In genomic region chr7:42972703-42973500, GRCh38 we compare ENCODE assay signal across 9 cellular contexts. TPM values are rescaled to one million over a fixed set of nuclear protein-coding genes. Genes with fewer than 3 reads are reported as not detected.
DNase-seq lines count a peak whose midpoint lies in the region; ATAC-seq, FAIRE-seq and TF ChIP-seq lines count a peak whose summit lies in the region.
"Had no signal": no experiment of that assay in that cellular context is flagged by ENCODE, and none has a peak within 500 bp of the region (broad histone marks: within the 10 kb centered on the region; RNA-seq: fewer than 3 reads in every experiment).

No MANE protein-coding gene starts in this region.

- no peaks in the 10 kb centered on the region for H3K36me3 Mint-ChIP-seq in astrocyte (ENCODE audit: low read depth, unreplicated experiment)

- no peak for TF ChIP-seq CTCF in astrocyte (IDR thresholded peaks at IDR 0.05; ENCODE audit: insufficient read depth, low read depth, low read length)
- no peak for TF ChIP-seq CTCF in hepatocyte (IDR thresholded peaks at IDR 0.05; ENCODE audit: poor library complexity)
- TF ChIP-seq CTCF in GM10248 (IDR thresholded peaks at IDR 0.05; ENCODE audit: control extremely low read depth, extremely low read depth, low read depth, missing control alignments), result no peak

- H3K27me3 ChIP-seq in astrocyte (ENCODE audit: insufficient read depth, low read length), result no peaks in the 10 kb centered on the region
- no peaks in the 10 kb centered on the region for H3K27me3 ChIP-seq in hepatocyte
- H3K27me3 ChIP-seq in skeletal muscle satellite cell (ENCODE audit: control insufficient read depth, insufficient read depth, low read length), result no peaks in the 10 kb centered on the region

- peak overlapping the region; percentile 40 for H2AFZ ChIP-seq in astrocyte (ENCODE audit: low read depth, low read length)
- peak overlapping the region; percentile 15 for H2AFZ ChIP-seq in hepatocyte

- no peaks in the 10 kb centered on the region for H4K20me1 ChIP-seq in astrocyte (ENCODE audit: insufficient read depth, low read length)
- no peaks in the 10 kb centered on the region for H4K20me1 ChIP-seq in hepatocyte (ENCODE audit: insufficient read depth, poor library complexity, severe bottlenecking)

- peak overlapping the region; percentile 61 for H3K4me2 ChIP-seq in astrocyte (ENCODE audit: low read length)
- H3K4me2 ChIP-seq in hepatocyte, result peak overlapping the region; percentile 23
- peak overlapping the region; percentile 81 for H3K4me2 ChIP-seq in skeletal muscle satellite cell (ENCODE audit: low read length)

- peaks cover 9% of the 10 kb centered on the region for H3K4me1 Mint-ChIP-seq in astrocyte (ENCODE audit: low read depth, unreplicated experiment)

- H3K9me3 ChIP-seq in astrocyte (ENCODE audit: insufficient read depth, low read depth, low read length), result no peaks in the 10 kb centered on the region
- no peaks in the 10 kb centered on the region for H3K9me3 ChIP-seq in hepatocyte (ENCODE audit: low read depth)
- no peaks in the 10 kb centered on the region for H3K9me3 ChIP-seq in skeletal muscle satellite cell (replicated peaks; ENCODE audit: low read length)

- ATAC-seq in HG03571 (IDR thresholded peaks at IDR 0.05; ENCODE audit: unreplicated experiment) (no peak), GM21529 (IDR thresholded peaks at IDR 0.05; ENCODE audit: unreplicated experiment) (no peak)

- peaks cover 11% of the 10 kb centered on the region for H3K4me1 ChIP-seq in astrocyte (ENCODE audit: insufficient read depth, low read length)
- H3K4me1 ChIP-seq in hepatocyte (ENCODE audit: insufficient read depth), result no peaks in the 10 kb centered on the region
- H3K4me1 ChIP-seq in skeletal muscle satellite cell (ENCODE audit: control insufficient read depth, insufficient read depth, low read length), result peaks cover 24% of the 10 kb centered on the region

- H3K27ac ChIP-seq in astrocyte (ENCODE audit: low read depth, low read length) (peak overlapping the region; percentile 52), hepatocyte (peak overlapping the region; percentile 64)

- H3K4me3 Mint-ChIP-seq in astrocyte (ENCODE audit: unreplicated experiment), result no peak overlapping the region

- POLR2A ChIA-PET in GM10248 (lab: Yijun Ruan, JAX), result no interaction called here

- peak; percentile 93 for FAIRE-seq in astrocyte (lab: Jason Lieb, UNC)

- H3K9me3 Mint-ChIP-seq in astrocyte (ENCODE audit: unreplicated experiment), result no peaks in the 10 kb centered on the region

- no peak overlapping the region for H3K9ac ChIP-seq in astrocyte (ENCODE audit: low read length)
- peak overlapping the region; percentile 28 for H3K9ac ChIP-seq in skeletal muscle satellite cell (ENCODE audit: low read depth, low read length)

- DNase-seq in H4 (ENCODE audit: low spot score) (peak; percentile 88), astrocyte (ENCODE audit: low read depth) (peak; percentile 99), hepatocyte (ENCODE audit: low spot score) (peak; percentile 74), GM10248 (ENCODE audit: extremely low spot score) (no peak), mesenteric fat pad (ENCODE audit: low spot score) (no peak)
- DNase-seq: NCI-H524 had no signal

- CTCF ChIA-PET in GM10248 (lab: Yijun Ruan, JAX), result no interaction called here

- no peaks in the 10 kb centered on the region for H3K36me3 ChIP-seq in astrocyte (ENCODE audit: insufficient read depth, low read length)
- H3K36me3 ChIP-seq in hepatocyte (replicated peaks; ENCODE audit: insufficient read depth, low read depth), result no peaks in the 10 kb centered on the region
- H3K36me3 ChIP-seq in skeletal muscle satellite cell (ENCODE audit: insufficient read depth, low read length), result no peaks in the 10 kb centered on the region

- H3K9me2 ChIP-seq in hepatocyte (replicated peaks; ENCODE audit: insufficient read depth), result no peaks in the 10 kb centered on the region

- H3K27ac Mint-ChIP-seq in astrocyte (ENCODE audit: unreplicated experiment), result peak overlapping the region; percentile 47

- H3K27me3 Mint-ChIP-seq in astrocyte (ENCODE audit: low read depth, unreplicated experiment), result peaks cover 8% of the 10 kb centered on the region

- H3K79me2 ChIP-seq in astrocyte (ENCODE audit: insufficient read depth, low read length) (no peaks in the 10 kb centered on the region), hepatocyte (no peaks in the 10 kb centered on the region)

- WGBS in hepatocyte (ENCODE audit: low lambda C conversion rate, missing lambda C conversion rate), result 48% methylated on average over 5 of the region's 5 CpGs

- no peak overlapping the region for H3K4me3 ChIP-seq in astrocyte (ENCODE audit: insufficient read depth, low read depth, low read length)
- no peak overlapping the region for H3K4me3 ChIP-seq in hepatocyte
- H3K4me3 ChIP-seq in skeletal muscle satellite cell (ENCODE audit: low read length), result peak overlapping the region; percentile 43

RNA-seq across cellular contexts. Expression of gene MRPL32, which starts 40.7 kb away (rescaled TPM):
- total RNA-seq in H4 (2014; rRNA removed; shearing (Covaris generic)), result 114 and 145 TPM in 2 replicates
- 64.4 and 71.2 TPM in 2 replicates for total RNA-seq in astrocyte
- total RNA-seq in hepatocyte, result 67.4 and 70.0 TPM in 2 replicates
- polyA plus RNA-seq in hepatocyte, result 59.9 and 69.2 TPM in 2 replicates
- 60.9 and 71.5 TPM in 2 replicates for total RNA-seq in skeletal muscle satellite cell (2012; rRNA removed)
- total RNA-seq in mesenteric fat pad, result 55.1 TPM

RNA-seq across cellular contexts. Expression of gene PSMA2, which starts 40.9 kb away (rescaled TPM):
- total RNA-seq in H4 (2014; rRNA removed; shearing (Covaris generic)), result 653 and 656 TPM in 2 replicates
- total RNA-seq in astrocyte (106 and 119 TPM in 2 replicates), hepatocyte (117 and 118 TPM in 2 replicates), mesenteric fat pad (77.6 TPM)
- 213 and 217 TPM in 2 replicates for polyA plus RNA-seq in hepatocyte
- total RNA-seq in skeletal muscle satellite cell (2012; rRNA removed), result 100 and 106 TPM in 2 replicates

Comparison
In these comparisons a context has a peak if more than half of its experiments do, and no peak if none do; other contexts are left out.
1. DNase-seq: peak in H4 (single experiment), astrocyte (single experiment) and hepatocyte (single experiment); none in GM10248 (single experiment) and mesenteric fat pad (single experiment).
2. H3K4me2 ChIP-seq: peak in every context shown above with its lines; median percentile 81 in skeletal muscle satellite cell; 61 in astrocyte; 23 in hepatocyte.